ENCODE assay signal across 17 cellular contexts in the genomic region with DNA sequence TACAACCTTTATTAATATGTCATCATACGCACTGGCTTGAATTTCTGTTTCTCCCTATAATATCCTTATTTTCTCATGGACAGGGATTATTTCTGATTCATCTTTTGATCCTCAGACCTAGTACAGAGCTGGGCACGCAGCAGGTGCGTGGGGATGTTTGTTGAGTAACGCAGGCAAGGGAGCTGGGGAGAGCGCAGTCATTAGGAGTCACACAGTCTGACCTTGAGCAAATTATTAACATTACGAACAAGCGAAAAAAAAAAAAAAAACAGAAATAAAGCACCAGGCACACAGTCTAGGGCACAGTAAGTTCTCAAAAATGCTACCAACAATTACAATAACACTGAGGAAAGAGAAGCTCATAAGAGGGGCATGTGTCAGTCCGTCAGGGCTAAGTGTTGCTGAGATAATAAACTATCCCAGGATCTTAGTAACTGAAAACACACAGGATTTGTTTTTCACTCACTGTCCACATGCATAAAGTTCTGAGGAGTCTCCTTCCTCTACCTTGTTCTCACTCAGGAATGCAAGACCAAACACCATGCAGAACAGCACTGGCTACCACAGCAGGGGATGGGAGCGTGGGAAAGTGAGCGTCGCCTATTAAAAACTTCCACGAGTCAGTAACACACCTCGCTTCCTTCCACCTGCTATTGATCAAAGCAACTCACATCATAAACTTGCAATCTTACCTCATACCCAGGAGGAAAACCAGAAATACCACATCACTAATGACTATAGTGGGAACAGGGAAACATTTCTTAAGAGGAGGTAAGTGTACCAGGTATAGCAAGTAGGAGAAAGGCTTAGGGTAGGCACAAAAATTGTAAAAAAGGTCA. TPM values are rescaled to one million over a fixed set of nuclear protein-coding genes. Genes with fewer than 3 reads are reported as not detected.
DNase-seq lines count a peak whose midpoint lies in the region; ATAC-seq and TF ChIP-seq lines count a peak whose summit lies in the region.
"Had no signal": no experiment of that assay in that cellular context is flagged by ENCODE, and none has a peak within 500 bp of the region (broad histone marks: within the 10 kb centered on the region; RNA-seq: fewer than 3 reads in every experiment).

No MANE protein-coding gene starts in this region.

- H3K9ac ChIP-seq in endocrine pancreas (ENCODE audit: control insufficient read depth, insufficient read depth, low read length): no peak overlapping the region
- H3K9ac ChIP-seq: BLaER1, SK-N-SH had no signal

- no peaks in the 10 kb centered on the region for H3K9me3 ChIP-seq in endocrine pancreas (ENCODE audit: control insufficient read depth, low read length)
- H3K9me3 ChIP-seq in spleen: peaks cover 0 to 8% (median 0%) of the 10 kb centered on the region in 8 donors
- H3K9me3 ChIP-seq: BLaER1, HAP-1, SK-N-SH had no signal

- no peak for ATAC-seq in HG03442 (IDR thresholded peaks at IDR 0.05; ENCODE audit: unreplicated experiment)
- ATAC-seq: Right ventricle myocardium inferior had no signal

- no peak for TF ChIP-seq CTCF in spleen (IDR thresholded peaks at IDR 0.05 in 8 of 11, conservative IDR thresholded peaks at IDR 0.05 in 3 of 11)

- peak; percentile 78 for DNase-seq in Jurkat, Clone E6-1 (ENCODE audit: low read depth, low spot score)
- DNase-seq in kidney glomerular epithelial cell (lab: John Stamatoyannopoulos, UW) (peak; percentile 90), spleen (no peak), ureter (ENCODE audit: low spot score) (no peak)
- DNase-seq in stimulated activated CD8-positive, alpha-beta memory T cell treated with anti-CD3 and anti-CD28 coated beads, Interleukin-4, amount 100 ng/mL, for 48 hours: no peak
- DNase-seq: DMS79, GDM1, KG1, NCI-H1048, NCI-H345, NCI-H69, SK-N-SH had no signal

- no peak overlapping the region for H3K4me3 ChIP-seq in Jurkat, Clone E6-1 (ENCODE audit: low read length)
- H3K4me3 ChIP-seq in endocrine pancreas (ENCODE audit: control insufficient read depth, insufficient read depth, low read length) (peak overlapping the region; percentile 32), spleen (peak overlapping the region in 1 of 8 donors; percentile 19)
- H3K4me3 ChIP-seq: BLaER1, HAP-1 had no signal

- TF ChIP-seq POLR2A in spleen (IDR thresholded peaks at IDR 0.05): no peak

- H3K36me3 ChIP-seq in endocrine pancreas (ENCODE audit: control insufficient read depth, insufficient read depth, low read length): no peaks in the 10 kb centered on the region
- H3K36me3 ChIP-seq in spleen: no peaks in the 10 kb centered on the region
- H3K36me3 ChIP-seq: BLaER1, HAP-1 had no signal

- intact Hi-C loops in spleen (cut with DNase I; ENCODE audit: low total_unique reads): no loop called here

- H3K27me3 ChIP-seq in endocrine pancreas (ENCODE audit: control insufficient read depth, insufficient read depth, low read length) (no peaks in the 10 kb centered on the region), spleen (replicated peaks in 1 of 7) (no peaks in the 10 kb centered on the region)
- H3K27me3 ChIP-seq: BLaER1 had no signal

- WGBS in spleen, 5 donors: 80 to 86% (median 82%) methylated on average over 13 of the region's 13 CpGs

- peaks cover 5% of the 10 kb centered on the region for H3K4me1 ChIP-seq in endocrine pancreas (ENCODE audit: control insufficient read depth, insufficient read depth, low read length)
- H3K4me1 ChIP-seq in spleen: peaks cover 0 to 10% (median 0%) of the 10 kb centered on the region in 6 donors
- H3K4me1 ChIP-seq: BLaER1, HAP-1 had no signal

- H3K27ac ChIP-seq in spleen: peak overlapping the region in 6 of 8 donors; percentile 27 to 68 (median 44)
- H3K27ac ChIP-seq: BLaER1 had no signal

RNA-seq across cellular contexts. Expression of a gene that starts 56.9 kb away (rescaled TPM):
- polyA plus RNA-seq in Jurkat, Clone E6-1 (2012; ENCODE audit: insufficient read depth, insufficient read length): 2.8 TPM
- total RNA-seq in spleen (10 to 100 TPM in 5 of 7 donors, 1 to 10 TPM in 2; 7.5 to 28.2 (median 10.6) TPM), ureter (47.0 TPM)
- 1 to 10 TPM; 1.1 to 2.5 (median 2.2) TPM for polyA plus RNA-seq in spleen

Comparison
In these comparisons a context has a peak if more than half of its experiments do, and no peak if none do; other contexts are left out.
1. DNase-seq: peak in Jurkat, Clone E6-1 (single experiment) and kidney glomerular epithelial cell (single experiment); none in spleen (single experiment), stimulated activated CD8-positive, alpha-beta memory T cell treated with anti-CD3 and anti-CD28 coated beads, Interleukin-4, amount 100 ng/mL, for 48 hours (single experiment) and ureter (single experiment).